ENCODE assay signal across 15 cellular contexts in the genomic region with DNA sequence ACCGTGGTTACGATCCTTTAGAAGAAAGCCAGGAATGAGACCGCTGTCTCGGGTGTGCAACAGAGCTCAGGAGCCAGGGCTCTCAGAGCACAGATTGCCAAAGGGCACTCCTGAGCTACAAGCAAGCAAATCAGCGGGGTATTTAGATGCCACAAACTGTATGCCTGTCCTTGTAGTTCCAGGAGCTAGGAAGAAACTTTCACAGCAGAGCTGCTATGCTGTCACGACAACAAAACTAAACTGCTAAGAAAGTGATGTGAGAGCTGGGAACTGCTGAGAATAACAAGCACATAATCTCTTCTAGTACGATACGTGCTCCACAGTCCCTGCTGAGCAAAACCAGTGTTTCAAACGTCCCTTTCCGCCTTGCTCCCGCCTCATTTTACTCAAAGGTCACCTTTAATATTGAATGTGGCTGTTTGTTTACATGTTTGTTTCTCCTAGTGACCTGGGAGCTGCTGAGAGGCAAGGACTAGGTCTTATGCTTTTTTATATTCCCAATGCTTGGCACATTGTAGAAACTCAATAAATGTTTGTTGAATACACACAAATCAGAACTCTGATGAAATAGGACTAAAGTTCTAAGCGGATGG. TPM values are rescaled to one million over a fixed set of nuclear protein-coding genes. Genes with fewer than 3 reads are reported as not detected.
A peak's percentile ranks its signal among the peaks of the same experiment; 100 is the strongest.
DNase-seq lines count a peak whose midpoint lies in the region; TF ChIP-seq lines count a peak whose summit lies in the region.
"Had no signal": no experiment of that assay in that cellular context is flagged by ENCODE, and none has a peak within 500 bp of the region (broad histone marks: within the 10 kb centered on the region; RNA-seq: fewer than 3 reads in every experiment).

No MANE protein-coding gene starts in this region.

- H3K9me3 ChIP-seq in Caco-2 = no peaks in the 10 kb centered on the region
- H3K9me3 ChIP-seq: BE2C had no signal

- H3K4me1 Mint-ChIP-seq in Caco-2 (ENCODE audit: low read depth, unreplicated experiment) = peaks cover 8% of the 10 kb centered on the region
- H3K4me1 Mint-ChIP-seq in brain = peaks cover 24% of the 10 kb centered on the region
- H3K4me1 Mint-ChIP-seq: activated naive CD8-positive, alpha-beta T cell treated with anti-CD3 and anti-CD28 coated beads, Interleukin-2, amount 10 ng/mL, durations not matched to agents 7 days and 5 days had no signal

- intact Hi-C loops in Caco-2 (cut with micrococcal nuclease; ENCODE audit: unreplicated experiment) = loop anchor here (1.0 kb wide), 1 partner anchor 11 kb away; no protein-coding TSS in a partner anchor

- no peaks in the 10 kb centered on the region for H3K27me3 ChIP-seq in Caco-2 (replicated peaks; ENCODE audit: control insufficient read depth, insufficient read depth, low read length)
- H3K27me3 ChIP-seq: BE2C had no signal

- H3K4me1 ChIP-seq in Caco-2 = peaks cover 15% of the 10 kb centered on the region
- H3K4me1 ChIP-seq: BE2C had no signal

- no TSS peak for BruUV-seq in Caco-2 (replicated peaks; lab: Mats Ljungman, UMichigan)

- DNase-seq in Caco-2 (no peak), left kidney (ENCODE audit: low read depth, low spot score) (peak; percentile 15), retinal pigment epithelial cell (ENCODE audit: low read depth) (no peak), OCI-M1 (lab: John Stamatoyannopoulos, UW) (no peak), NOMO-1 treated with dmso at 0.1 percent for 144 hours (lab: John Stamatoyannopoulos, UW; ENCODE audit: unreplicated experiment) (no peak), CD1c-positive myeloid dendritic cell (ENCODE audit: extremely low spot score) (no peak), medulla oblongata (ENCODE audit: extremely low spot score) (no peak)
- DNase-seq: activated naive CD8-positive, alpha-beta T cell treated with anti-CD3 and anti-CD28 coated beads, Interleukin-2, amount 10 ng/mL, durations not matched to agents 7 days and 5 days; BE2C; left cardiac atrium; NK-92 treated with Interleukin-12 subunit alpha and Interleukin-12 subunit beta, amount 100 ng/mL, for 24 hours; WERI-Rb-1 had no signal

- H3K9me3 Mint-ChIP-seq in Caco-2 (ENCODE audit: unreplicated experiment) = no peaks in the 10 kb centered on the region
- no peaks in the 10 kb centered on the region for H3K9me3 Mint-ChIP-seq in brain
- H3K9me3 Mint-ChIP-seq: activated naive CD8-positive, alpha-beta T cell treated with anti-CD3 and anti-CD28 coated beads, Interleukin-2, amount 10 ng/mL, durations not matched to agents 7 days and 5 days had no signal

- POLR2A ChIA-PET in Caco-2 (lab: Charles Lee) = interaction anchor here (0.6 kb wide), 1 partner anchor 15 kb away, joined by 5 read pairs; a partner anchor contains a TSS

- H3K27ac Mint-ChIP-seq in Caco-2 (ENCODE audit: unreplicated experiment) (no peak overlapping the region), brain (peak overlapping the region in 4 of 5 experiments; percentile 46 to 82 (median 58))
- H3K27ac Mint-ChIP-seq: activated naive CD8-positive, alpha-beta T cell treated with anti-CD3 and anti-CD28 coated beads, Interleukin-2, amount 10 ng/mL, durations not matched to agents 7 days and 5 days had no signal

- H3K27me3 Mint-ChIP-seq in Caco-2 (ENCODE audit: insufficient read depth, unreplicated experiment) (no peaks in the 10 kb centered on the region), brain (no peaks in the 10 kb centered on the region)

- H3K4me3 Mint-ChIP-seq in Caco-2 (ENCODE audit: unreplicated experiment) (peak overlapping the region; percentile 59), brain (peak overlapping the region in 4 of 5 experiments; percentile 22 to 56 (median 36))
- H3K4me3 Mint-ChIP-seq: activated naive CD8-positive, alpha-beta T cell treated with anti-CD3 and anti-CD28 coated beads, Interleukin-2, amount 10 ng/mL, durations not matched to agents 7 days and 5 days had no signal

- H3K36me3 Mint-ChIP-seq in Caco-2 (ENCODE audit: insufficient read depth, unreplicated experiment) = no peaks in the 10 kb centered on the region
- H3K36me3 Mint-ChIP-seq in brain = peaks cover 24% of the 10 kb centered on the region
- H3K36me3 Mint-ChIP-seq: activated naive CD8-positive, alpha-beta T cell treated with anti-CD3 and anti-CD28 coated beads, Interleukin-2, amount 10 ng/mL, durations not matched to agents 7 days and 5 days had no signal

- CTCF ChIA-PET in Caco-2 (lab: Charles Lee) = no interaction called here

- no peak overlapping the region for H3K4me3 ChIP-seq in Caco-2 (ENCODE audit: low read depth, low read length)
- H3K4me3 ChIP-seq in retinal pigment epithelial cell (ENCODE audit: low read length) = peak overlapping the region; percentile 3
- H3K4me3 ChIP-seq: SK-N-MC had no signal

- no peak for TF ChIP-seq CTCF in Caco-2 (IDR thresholded peaks at IDR 0.05; ENCODE audit: insufficient read depth in 1 of 2, low read depth in 1 of 2, low read length in 1 of 2, severe bottlenecking in 1 of 2, unreplicated experiment in 1 of 2)
- TF ChIP-seq CTCF in brain (conservative IDR thresholded peaks at IDR 0.05) = no peak
- TF ChIP-seq CTCF in retinal pigment epithelial cell (conservative IDR thresholded peaks at IDR 0.05; ENCODE audit: low read depth, low read length) = no peak

- H3K36me3 ChIP-seq in Caco-2 (ENCODE audit: control insufficient read depth, insufficient read depth, low read length) = no peaks in the 10 kb centered on the region
- H3K36me3 ChIP-seq: BE2C, WERI-Rb-1 had no signal

RNA-seq across cellular contexts. Expression of a gene that starts 14.7 kb away (rescaled TPM):
- 0.36 and 0.51 TPM in 2 replicates for total RNA-seq in Caco-2 (2022)
- polyA plus RNA-seq in brain (ENCODE audit: insufficient read depth, low read depth, low replicate concordance) = 0.76 TPM
- total RNA-seq: activated naive CD8-positive, alpha-beta T cell treated with anti-CD3 and anti-CD28 coated beads, Interleukin-2, amount 10 ng/mL, durations not matched to agents 7 days and 5 days; Daoy; left cardiac atrium had no signal
